8 cellular contexts compared by ENCODE assay signal in genomic region chr1:159946242-159947187, GRCh38. TPM values are rescaled to one million over a fixed set of nuclear protein-coding genes. Genes with fewer than 3 reads are reported as not detected.
DNase-seq lines count a peak whose midpoint lies in the region; ATAC-seq and TF ChIP-seq lines count a peak whose summit lies in the region.

No MANE protein-coding gene starts in this region.

- H3K4me3 ChIP-seq in OCI-LY3 (ENCODE audit: low read length) (peak overlapping the region; percentile 76), prostate gland (peak overlapping the region in 1 of 2 donors; percentile 47)

- TF ChIP-seq CTCF in OCI-LY3 (IDR thresholded peaks at IDR 0.05; ENCODE audit: low read depth, low read length) (no peak), prostate gland (IDR thresholded peaks at IDR 0.05) (no peak)

- 43% methylated on average over 9 of the region's 9 CpGs for WGBS in prostate gland

- H3K4me2 ChIP-seq in OCI-LY3 (ENCODE audit: low read length), result peak overlapping the region; percentile 74

- no peak overlapping the region for H3K27ac ChIP-seq in OCI-LY3 (ENCODE audit: low read length)
- peak overlapping the region; percentile 77 to 85 for H3K27ac ChIP-seq in prostate gland

- no peaks in the 10 kb centered on the region for H3K79me2 ChIP-seq in OCI-LY3 (ENCODE audit: low read length)

- H4K20me1 ChIP-seq in OCI-LY3 (ENCODE audit: insufficient read depth, low read length), result no peaks in the 10 kb centered on the region

- H3K9ac ChIP-seq in OCI-LY3 (ENCODE audit: low read length), result peak overlapping the region; percentile 54

- ATAC-seq in esophagus mucosa, result peak; percentile 1

- H3K9me3 ChIP-seq in OCI-LY3 (ENCODE audit: insufficient read depth, low read length) (no peaks in the 10 kb centered on the region), prostate gland (no peaks in the 10 kb centered on the region)

- peak overlapping the region; percentile 58 for H2AFZ ChIP-seq in OCI-LY3 (ENCODE audit: low read depth, low read length)

- H3K27me3 ChIP-seq in OCI-LY3 (ENCODE audit: low read depth, low read length) (peaks cover 7% of the 10 kb centered on the region; the same call in 1 of the 2 replicates), prostate gland (replicated peaks; ENCODE audit: insufficient read depth) (no peaks in the 10 kb centered on the region)

- in situ Hi-C loops in G401 (cut with HindIII; ENCODE audit: low sequenced_read_pairs), result no loop called here

- DNase-seq in G401 (ENCODE audit: low spot score) (peak; percentile 14), prostate gland (ENCODE audit: low spot score) (no peak), NCI-H345 treated with DMSO at 0.1 percent for 48 hours (lab: John Stamatoyannopoulos, UW; ENCODE audit: unreplicated experiment) (no peak)
- no peak for DNase-seq in stimulated activated CD4-positive, alpha-beta T cell treated with anti-CD3 and anti-CD28 coated beads, Interleukin-4, amount 100 ng/mL, for 1 hour
- no peak for DNase-seq in stimulated activated naive CD4-positive, alpha-beta T cell treated with Interleukin-2 at 50 U/mL for 16 hours (lab: John Stamatoyannopoulos, UW)
- DNase-seq in NK-92 treated with Interleukin-12 subunit alpha and Interleukin-12 subunit beta, amount 100 ng/mL, for 24 hours (lab: John Stamatoyannopoulos, UW), result no peak

- H3K36me3 ChIP-seq in OCI-LY3 (replicated peaks; ENCODE audit: low read depth, low read length) (no peaks in the 10 kb centered on the region), prostate gland (no peaks in the 10 kb centered on the region)

- intact Hi-C loops in prostate gland (cut with DNase I), result no loop called here

- H3K4me1 ChIP-seq in OCI-LY3 (ENCODE audit: low read length) (peaks cover 17% of the 10 kb centered on the region; the same call in 1 of the 2 replicates), prostate gland (replicated peaks) (peaks cover 10% of the 10 kb centered on the region)

- TF ChIP-seq POLR2A in prostate gland (IDR thresholded peaks at IDR 0.05), result no peak

RNA-seq across cellular contexts. Expression of gene IGSF9, which starts 1.1 kb away (rescaled TPM):
- not detected in 2 replicates for total RNA-seq in G401 (2014; rRNA removed; shearing (Covaris generic))
- total RNA-seq in esophagus mucosa, result 13.0 TPM
- total RNA-seq in prostate gland, result 10 to 100 TPM in 1 of 2 donors, 1 to 10 TPM in 1; 7.6 to 17.3 TPM

RNA-seq across cellular contexts. Expression of gene SLAMF9, which starts 7.5 kb away (rescaled TPM):
- not detected in 2 replicates for total RNA-seq in G401 (2014; rRNA removed; shearing (Covaris generic))
- total RNA-seq in esophagus mucosa (0.28 TPM), prostate gland (not detected)

RNA-seq across cellular contexts. Expression of gene TAGLN2, which starts 21.2 kb away (rescaled TPM):
- 27.1 and 49.8 TPM in 2 replicates for total RNA-seq in G401 (2014; rRNA removed; shearing (Covaris generic))
- 406 TPM for total RNA-seq in esophagus mucosa
- 100 to 1,000 TPM in 1 of 2 donors, 10 to 100 TPM in 1; 97.1 to 386 TPM for total RNA-seq in prostate gland

RNA-seq across cellular contexts. Expression of gene CFAP45, which starts 46.5 kb away (rescaled TPM):
- not detected in 2 replicates for total RNA-seq in G401 (2014; rRNA removed; shearing (Covaris generic))
- total RNA-seq in esophagus mucosa (1.5 TPM), prostate gland (1 to 10 TPM in 1 of 2 donors, not detected in 1; 2.6 TPM)
